In genomic region chr4:791201-791865, GRCh38 we compare ENCODE assay signal across 16 cellular contexts. TPM values are rescaled to one million over a fixed set of nuclear protein-coding genes. Genes with fewer than 3 reads are reported as not detected.
DNase-seq lines count a peak whose midpoint lies in the region; ATAC-seq, FAIRE-seq and TF ChIP-seq lines count a peak whose summit lies in the region.
"Had no signal": no experiment of that assay in that cellular context is flagged by ENCODE, and none has a peak within 500 bp of the region (broad histone marks: within the 10 kb centered on the region; RNA-seq: fewer than 3 reads in every experiment).

No MANE protein-coding gene starts in this region.

- no peaks in the 10 kb centered on the region for H3K79me1 ChIP-seq in H1 (ENCODE audit: low read depth, low read length)

- WGBS in H1 (ENCODE audit: extremely low coverage in 1 of 2, insufficient coverage in 1 of 2, insufficient read length in 1 of 2, insufficient replicate concordance in 2 of 2, low coverage in 1 of 2, low lambda C conversion rate in 2 of 2, missing lambda C conversion rate in 1 of 2), 2 experiments: 89% methylated on average over 9 of the region's 28 CpGs; no CpG with 5 or more reads in 1 of the 2 experiments
- WGBS in ovary, 3 donors: 33 to 45% (median 39%) methylated on average over 26 to 28 of the region's 28 CpGs

- H3K56ac ChIP-seq in H1 (replicated peaks; ENCODE audit: insufficient read length, low read depth, low read length): no peak overlapping the region

- H3K14ac ChIP-seq in H1 (ENCODE audit: insufficient read length): no peak overlapping the region

- H4K91ac ChIP-seq in H1 (replicated peaks; ENCODE audit: insufficient read length, low read length): peak overlapping the region; percentile 54

- H4K5ac ChIP-seq in H1 (ENCODE audit: insufficient read length, low read depth, low read length): no peak overlapping the region

- H3K27me3 ChIP-seq in H7 (ENCODE audit: control insufficient read depth, insufficient read depth, low read length) (peaks cover 21% of the 10 kb centered on the region; the same call in 1 of the 2 replicates), H1 (replicated peaks in 1 of 4; ENCODE audit: control insufficient read depth in 3 of 4, extremely low read depth in 1 of 4, insufficient read depth in 3 of 4, low read length in 3 of 4) (peaks cover 25 to 78% (median 61%) of the 10 kb centered on the region in 4 experiments), ovary (no peaks in the 10 kb centered on the region)

- no peak overlapping the region for H3K9ac ChIP-seq in H1 (replicated peaks in 1 of 4; ENCODE audit: extremely low read depth in 1 of 4, low read depth in 3 of 4, low read length in 3 of 4)

- no peaks in the 10 kb centered on the region for H3K36me3 ChIP-seq in H7 (replicated peaks; ENCODE audit: control insufficient read depth, insufficient read depth, low read length)
- no peaks in the 10 kb centered on the region for H3K36me3 ChIP-seq in H1 (ENCODE audit: control insufficient read depth in 2 of 4, insufficient read depth in 4 of 4, low read length in 3 of 4)
- no peaks in the 10 kb centered on the region for H3K36me3 ChIP-seq in ovary

- no peak overlapping the region for H3K4me2 ChIP-seq in H1 (ENCODE audit: insufficient read depth in 1 of 2, low read depth in 2 of 2, low read length in 2 of 2)

- no peak overlapping the region for H3K27ac ChIP-seq in H1 (ENCODE audit: low read depth, low read length)
- H3K27ac ChIP-seq in ovary: peak overlapping the region in 1 of 2 donors; percentile 40

- peaks cover 4% of the 10 kb centered on the region for H3K36me3 Mint-ChIP-seq in Calu3 (ENCODE audit: insufficient read depth, unreplicated experiment)
- H3K36me3 Mint-ChIP-seq in endothelial cell (ENCODE audit: low read depth, unreplicated experiment): peaks cover 5% of the 10 kb centered on the region
- H3K36me3 Mint-ChIP-seq: CD4-positive, CD25-positive, alpha-beta regulatory T cell had no signal

- peak overlapping the region; percentile 27; the same call in 1 of the 2 replicates for H2BK12ac ChIP-seq in H1 (ENCODE audit: low read depth, low read length)

- H3K4ac ChIP-seq in H1 (replicated peaks; ENCODE audit: insufficient read length, low read depth, low read length): no peak overlapping the region

- H3K23me2 ChIP-seq in H1 (ENCODE audit: low read depth, low read length): peaks cover 5% of the 10 kb centered on the region; the same call in 1 of the 2 replicates

- H3K27ac Mint-ChIP-seq in Calu3 (ENCODE audit: unreplicated experiment): peak overlapping the region; percentile 13
- H3K27ac Mint-ChIP-seq in endothelial cell (ENCODE audit: unreplicated experiment): no peak overlapping the region
- H3K27ac Mint-ChIP-seq: CD4-positive, CD25-positive, alpha-beta regulatory T cell had no signal

- intact Hi-C loops in Calu3 (cut with micrococcal nuclease; ENCODE audit: unreplicated experiment) (no loop called here), ovary (cut with DNase I) (no loop called here)

- POLR2A ChIA-PET in H1 (lab: Charles Lee; ENCODE audit: partially characterized antibody): interaction anchor here (1.0 to 1.6 kb wide), 2 partner anchors 9 to 17 kb away, joined by 3 to 4 read pairs; no protein-coding TSS in a partner anchor

- H3K27me3 Mint-ChIP-seq in Calu3 (ENCODE audit: unreplicated experiment) (peaks cover 54% of the 10 kb centered on the region), endothelial cell (ENCODE audit: unreplicated experiment) (peaks cover 28% of the 10 kb centered on the region)

- no peak overlapping the region for H2BK5ac ChIP-seq in H1 (ENCODE audit: low read depth, low read length)

- H3K9me3 ChIP-seq in H1 (ENCODE audit: insufficient read depth in 2 of 2, low read depth in 1 of 2, low read length in 1 of 2) (no peaks in the 10 kb centered on the region), ovary (no peaks in the 10 kb centered on the region)
- H3K9me3 ChIP-seq: Caco-2 had no signal

- no TSS peak for BruUV-seq in Calu3 (replicated peaks; lab: Mats Ljungman, UMichigan)

- peaks cover 5 to 38% (median 22%) of the 10 kb centered on the region in 4 experiments for H3K4me1 ChIP-seq in H1 (replicated peaks in 1 of 4; ENCODE audit: control insufficient read depth in 3 of 4, insufficient read depth in 4 of 4, low read length in 3 of 4)
- H3K4me1 ChIP-seq in ovary (ENCODE audit: insufficient read depth): peaks cover 13% of the 10 kb centered on the region
- H3K4me1 ChIP-seq: Caco-2 had no signal

- H3K4me3 ChIP-seq in H7 (ENCODE audit: insufficient read depth, low read depth, low read length) (no peak overlapping the region), H1 (ENCODE audit: extremely low read depth in 1 of 4, insufficient read depth in 2 of 4, low read depth in 3 of 4, low read length in 4 of 4) (no peak overlapping the region), ovary (peak overlapping the region; percentile 38)

- no peak for ATAC-seq in activated CD4-positive, CD25-positive, alpha-beta regulatory T cell treated with anti-CD3 and anti-CD28 coated beads, Interleukin-2, amount 50 U/mL, for 24 hours
- ATAC-seq: HCT116 had no signal

- TF ChIP-seq CTCF in Calu3 (IDR thresholded peaks at IDR 0.05; ENCODE audit: unreplicated experiment) (no peak), H1 (IDR thresholded peaks at IDR 0.05; ENCODE audit: control extremely low read depth in 1 of 3, insufficient read depth in 1 of 3, low read depth in 1 of 3, low read length in 3 of 3) (no peak), ovary (IDR thresholded peaks at IDR 0.05) (no peak), GM13976 (IDR thresholded peaks at IDR 0.05; ENCODE audit: borderline replicate concordance, control extremely low read depth, extremely low read depth, insufficient read depth, missing control alignments) (no peak), endothelial cell (IDR thresholded peaks at IDR 0.05; ENCODE audit: unreplicated experiment) (no peak)

- H2AK5ac ChIP-seq in H1 (ENCODE audit: low read depth, low read length): no peak overlapping the region

- no peak for TF ChIP-seq RAD21 in H1 (IDR thresholded peaks at IDR 0.05 in 1 of 2, conservative IDR thresholded peaks at IDR 0.05 in 1 of 2; ENCODE audit: low read depth in 2 of 2, low read length in 2 of 2)

- H3K18ac ChIP-seq in H1 (ENCODE audit: extremely low read depth, low read length): no peak overlapping the region

- CTCF ChIA-PET in Calu3 (lab: Charles Lee): no interaction called here
- CTCF ChIA-PET in H1 (lab: Charles Lee; ENCODE audit: partially characterized antibody): no interaction called here

- no peaks in the 10 kb centered on the region for H3K4me1 Mint-ChIP-seq in Calu3 (ENCODE audit: low read depth, unreplicated experiment)
- peaks cover 6% of the 10 kb centered on the region for H3K4me1 Mint-ChIP-seq in endothelial cell (ENCODE audit: unreplicated experiment)

- H2BK20ac ChIP-seq in H1 (ENCODE audit: low read length): no peak overlapping the region

- in situ Hi-C loops in GM13976 (cut with MboI; ENCODE audit: low sequenced_read_pairs, unreplicated experiment): no loop called here

- H3K9me3 Mint-ChIP-seq in Calu3 (ENCODE audit: low read depth, unreplicated experiment) (no peaks in the 10 kb centered on the region), endothelial cell (ENCODE audit: unreplicated experiment) (no peaks in the 10 kb centered on the region)

- TF ChIP-seq EP300 in H1 (IDR thresholded peaks at IDR 0.05; ENCODE audit: borderline replicate concordance in 1 of 2, low read depth in 2 of 2, low read length in 2 of 2) (no peak), ovary (IDR thresholded peaks at IDR 0.05) (no peak)

- no peaks in the 10 kb centered on the region for H3K79me2 ChIP-seq in H1 (ENCODE audit: control insufficient read depth in 1 of 2, insufficient read depth in 2 of 2, low read length in 2 of 2)

- H2BK15ac ChIP-seq in H1 (ENCODE audit: low read length): no peak overlapping the region

- H2BK120ac ChIP-seq in H1 (replicated peaks; ENCODE audit: low read depth, low read length): no peak overlapping the region

- H3K23ac ChIP-seq in H1 (ENCODE audit: insufficient read length): no peak overlapping the region

- FAIRE-seq in H1 (lab: Jason Lieb, UNC): no peak

- no peak for TF ChIP-seq POLR2A in H1 (IDR thresholded peaks at IDR 0.05; ENCODE audit: control extremely low read depth in 1 of 2, low read depth in 2 of 2, low read length in 2 of 2)
- TF ChIP-seq POLR2A in ovary (IDR thresholded peaks at IDR 0.05): no peak

- no peak overlapping the region for H3K4me3 Mint-ChIP-seq in Calu3 (ENCODE audit: low read depth, unreplicated experiment)
- no peak overlapping the region for H3K4me3 Mint-ChIP-seq in endothelial cell (ENCODE audit: unreplicated experiment)

- H2AFZ ChIP-seq in H1 (ENCODE audit: low read length): no peak overlapping the region

- H4K8ac ChIP-seq in H1 (ENCODE audit: extremely low read depth, insufficient read depth, low read length): no peak overlapping the region

- peaks cover 4 to 7% of the 10 kb centered on the region in 2 experiments for H4K20me1 ChIP-seq in H1 (replicated peaks in 1 of 2; ENCODE audit: control insufficient read depth in 1 of 2, insufficient read depth in 2 of 2, low read length in 2 of 2)

- DNase-seq in Calu3: no peak
- DNase-seq in H7: peak; percentile 43
- DNase-seq in H1 (ENCODE audit: low read depth in 1 of 2, low spot score in 2 of 2): no peak
- peak in 1 of 5 donors; percentile 42 for DNase-seq in ovary
- DNase-seq in GM13976 (ENCODE audit: low spot score): no peak
- DNase-seq in endothelial cell (ENCODE audit: low spot score): no peak
- no peak for DNase-seq in NCI-H1694 treated with DMSO at 0.1 percent for 48 hours (lab: John Stamatoyannopoulos, UW)
- DNase-seq: Caco-2; CD4-positive, CD25-positive, alpha-beta regulatory T cell; NCI-H1436; NCI-H2029 treated with DMSO at 0.1 percent for 48 hours; NCI-H2171 treated with DMSO at 0.1 percent for 48 hours; NCI-H446 treated with DMSO at 0.1 percent for 48 hours; NCI-H748 treated with DMSO at 0.1 percent for 48 hours had no signal

TF ChIP-seq in H1, 55 proteins besides CTCF, POLR2A, EP300 and RAD21 (continues in another document):
- no peak for TF ChIP-seq CBX5 (IDR thresholded peaks at IDR 0.05; ENCODE audit: low read depth, low read length)
- no peak for TF ChIP-seq CHD1 (IDR thresholded peaks at IDR 0.05; ENCODE audit: low read depth, low read length)

RNA-seq across cellular contexts. Expression of gene CPLX1, which starts 34.6 kb away (rescaled TPM):
- total RNA-seq in Calu3 (2022) (0.42 and 0.93 TPM in 2 replicates), ovary (10 to 100 TPM in 1 of 7 donors, 1 to 10 TPM in 6; 1.4 to 10.2 (median 3.9) TPM), endothelial cell (ENCODE audit: unreplicated experiment) (0.46 TPM)
- 0.15 and 0.62 TPM in 2 replicates for total RNA-seq in H7 (2014; rRNA removed; shearing (Covaris generic))
- 0.56 and 0.67 TPM in 2 replicates for total RNA-seq in H1 (2021; fragmentation: NEBNext Ultra II Directional; extraction: Animal tissue kit (Norgen Biotek cat#: 25700))
- polyA plus RNA-seq in H1 (2011; rRNA removed) (0.32 and 1.3 TPM in 2 replicates), ovary (1 to 10 TPM in 1 of 2 donors, under 1 TPM in 1; 0.47 to 2.3 TPM)
- polyA plus RNA-seq in H1 (2011; cell fraction: cytosol; rRNA removed): 0.35 TPM
- polyA plus RNA-seq in H1 (2011; cell fraction: nucleus; rRNA removed): 3.7 TPM
- 0.76 to 1.5 TPM (median 1.1 TPM) in 4 replicates for polyA plus RNA-seq in H1 (2012, experiment 1 of 2)
- 0.46 TPM for polyA plus RNA-seq in H1 (2012, experiment 2 of 2)
- 0.63 TPM for polyA plus RNA-seq in H1 (2013, experiment 1 of 2)
- polyA plus RNA-seq in H1 (2013, experiment 2 of 2): 0.74 TPM
- polyA minus RNA-seq in H1 (2011; rRNA and poly(A)+ RNA removed): 0.07 TPM in 1 of 2 replicates, not detected in the other
- polyA minus RNA-seq in H1 (2011; cell fraction: cytosol; rRNA and poly(A)+ RNA removed): not detected
- not detected for polyA minus RNA-seq in H1 (2011; cell fraction: nucleus; rRNA and poly(A)+ RNA removed)
